ENCODE assay signal across 10 cellular contexts in the genomic region with DNA sequence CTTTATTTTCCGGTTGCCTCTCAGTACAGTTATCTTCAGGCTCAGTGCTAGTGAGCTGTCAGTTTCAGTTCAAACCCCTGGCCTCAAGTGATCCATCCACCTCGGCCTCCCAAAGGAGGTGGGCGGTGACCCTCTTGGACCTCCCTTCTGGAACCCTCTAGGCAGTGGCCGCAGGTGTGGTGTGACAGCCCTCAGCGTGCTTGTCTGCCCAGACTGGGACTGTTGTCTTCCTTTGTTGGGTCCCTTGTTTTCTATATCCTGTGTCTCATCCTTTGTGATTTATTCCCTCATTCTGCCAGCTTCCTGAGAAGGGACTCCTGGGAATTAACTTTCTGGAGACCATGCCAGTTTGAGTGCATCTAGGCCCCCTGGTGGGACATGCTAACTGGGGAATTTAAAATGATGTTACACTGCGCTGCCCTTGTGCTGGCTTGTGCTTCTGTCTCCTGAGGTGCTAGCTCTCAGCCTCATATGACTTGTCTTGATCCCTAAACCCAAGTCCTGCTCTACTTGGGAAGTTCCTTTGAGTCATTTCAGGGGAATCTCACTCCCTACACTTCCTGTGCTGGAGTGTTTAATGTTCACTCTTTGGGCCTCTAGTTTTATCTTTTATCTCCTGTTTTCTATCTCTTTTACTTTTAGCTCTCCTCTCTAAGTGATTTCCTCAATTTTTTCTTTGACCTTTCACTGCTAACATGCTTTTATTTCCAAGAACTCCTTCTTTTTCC. TPM values are rescaled to one million over a fixed set of nuclear protein-coding genes. Genes with fewer than 3 reads are reported as not detected.
DNase-seq lines count a peak whose midpoint lies in the region; ATAC-seq and TF ChIP-seq lines count a peak whose summit lies in the region.
"Had no signal": no experiment of that assay in that cellular context is flagged by ENCODE, and none has a peak within 500 bp of the region (broad histone marks: within the 10 kb centered on the region; RNA-seq: fewer than 3 reads in every experiment).

No MANE protein-coding gene starts in this region.

- peaks cover 28% of the 10 kb centered on the region for H3K4me1 ChIP-seq in Caco-2

- H3K9me3 Mint-ChIP-seq in Caco-2 (ENCODE audit: unreplicated experiment) = no peaks in the 10 kb centered on the region
- H3K9me3 Mint-ChIP-seq in neural crest cell = peaks cover 3% of the 10 kb centered on the region

- H3K27ac Mint-ChIP-seq in Caco-2 (ENCODE audit: unreplicated experiment) = peak overlapping the region; percentile 34
- peak overlapping the region; percentile 24 for H3K27ac Mint-ChIP-seq in neural crest cell (ENCODE audit: unreplicated experiment)

- no peak overlapping the region for H3K4me3 Mint-ChIP-seq in Caco-2 (ENCODE audit: unreplicated experiment)
- H3K4me3 Mint-ChIP-seq in neural crest cell = no peak overlapping the region

- BruUV-seq in Caco-2 (replicated peaks; lab: Mats Ljungman, UMichigan) = no TSS peak

- peak overlapping the region; percentile 52 for H3K27ac ChIP-seq in cingulate gyrus (ENCODE audit: low read depth, low read length)

- ATAC-seq in GM21515 (IDR thresholded peaks at IDR 0.05; ENCODE audit: unreplicated experiment) (no peak), GM18511 (IDR thresholded peaks at IDR 0.05; ENCODE audit: unreplicated experiment) (no peak), HG03442 (IDR thresholded peaks at IDR 0.05; ENCODE audit: unreplicated experiment) (no peak)

- TF ChIP-seq CTCF in Caco-2 (IDR thresholded peaks at IDR 0.05; ENCODE audit: insufficient read depth in 1 of 2, low read depth in 1 of 2, low read length in 1 of 2, severe bottlenecking in 1 of 2, unreplicated experiment in 1 of 2) = no peak
- no peak for TF ChIP-seq CTCF in neural crest cell (conservative IDR thresholded peaks at IDR 0.05)

- H3K4me1 Mint-ChIP-seq in Caco-2 (ENCODE audit: low read depth, unreplicated experiment) = peaks cover 26% of the 10 kb centered on the region
- peaks cover 46% of the 10 kb centered on the region for H3K4me1 Mint-ChIP-seq in neural crest cell

- no peaks in the 10 kb centered on the region for H3K27me3 ChIP-seq in Caco-2 (replicated peaks; ENCODE audit: control insufficient read depth, insufficient read depth, low read length)

- peaks cover 8% of the 10 kb centered on the region for H3K36me3 ChIP-seq in Caco-2 (ENCODE audit: control insufficient read depth, insufficient read depth, low read length)

- H3K9me3 ChIP-seq in Caco-2 = no peaks in the 10 kb centered on the region

- DNase-seq in Caco-2 = no peak
- peak; percentile 74 for DNase-seq in NCI-H226
- DNase-seq in neural crest cell (ENCODE audit: low read depth, low spot score) = no peak
- no peak for DNase-seq in nucleus accumbens (lab: John Stamatoyannopoulos, UW)
- DNase-seq: activated gamma-delta T cell, small intestine had no signal

- H3K4me3 ChIP-seq in Caco-2 (ENCODE audit: low read depth, low read length) = no peak overlapping the region

- H3K27me3 Mint-ChIP-seq in Caco-2 (ENCODE audit: insufficient read depth, unreplicated experiment) = no peaks in the 10 kb centered on the region
- no peaks in the 10 kb centered on the region for H3K27me3 Mint-ChIP-seq in neural crest cell (ENCODE audit: low read depth)

- H3K36me3 Mint-ChIP-seq in Caco-2 (ENCODE audit: insufficient read depth, unreplicated experiment) (peaks cover 61% of the 10 kb centered on the region), neural crest cell (ENCODE audit: low read depth) (peaks cover 6% of the 10 kb centered on the region)

- CTCF ChIA-PET in Caco-2 (lab: Charles Lee) = interaction anchor here (0.6 kb wide), 1 partner anchor 236 kb away, joined by 3 read pairs; no protein-coding TSS in a partner anchor

- intact Hi-C loops in Caco-2 (cut with micrococcal nuclease; ENCODE audit: unreplicated experiment) = no loop called here

- POLR2A ChIA-PET in Caco-2 (lab: Charles Lee) = interaction anchor here (1.3 kb wide), 1 partner anchor 19 kb away, joined by 5 read pairs; the partner anchor contains the start of gene MED15

RNA-seq across cellular contexts. Expression of gene MED15, which starts 19.4 kb away (rescaled TPM):
- 94.7 and 104 TPM in 2 replicates for total RNA-seq in Caco-2 (2022)
- total RNA-seq in neural crest cell = 78.6 and 84.5 TPM in 2 replicates

RNA-seq across cellular contexts. Expression of gene KLHL22, which starts 31.2 kb away (rescaled TPM):
- total RNA-seq in Caco-2 (2022) (20.9 and 24.4 TPM in 2 replicates), neural crest cell (42.5 and 48.9 TPM in 2 replicates)
